12 cellular contexts compared by ENCODE assay signal in genomic region chr9:1938675-1939170, GRCh38.
DNase-seq lines count a peak whose midpoint lies in the region; ATAC-seq lines count a peak whose summit lies in the region.
"Had no signal": no experiment of that assay in that cellular context is flagged by ENCODE, and none has a peak within 500 bp of the region (broad histone marks: within the 10 kb centered on the region; RNA-seq: fewer than 3 reads in every experiment).

No MANE protein-coding gene starts in this region.

- intact Hi-C loops in posterior cingulate gyrus (cut with DNase I) = no loop called here

- DNase-seq in iPS-NIHi11 (ENCODE audit: low spot score) = no peak
- DNase-seq in DMS114 treated with DMSO at 0.1 percent for 48 hours (lab: John Stamatoyannopoulos, UW; ENCODE audit: unreplicated experiment) = no peak
- DNase-seq in NCI-H1417 (lab: John Stamatoyannopoulos, UW) = no peak
- no peak for DNase-seq in posterior cingulate gyrus
- DNase-seq: DND-41; heart left ventricle; left ventricle myocardium inferior; NK-92 treated with Interleukin-12 subunit alpha and Interleukin-12 subunit beta, amount 100 ng/mL, for 24 hours had no signal

- ATAC-seq in GM18502 (IDR thresholded peaks at IDR 0.05; ENCODE audit: poor library complexity, unreplicated experiment) (peak; percentile 81), GM21360 (IDR thresholded peaks at IDR 0.05; ENCODE audit: unreplicated experiment) (peak; percentile 70), HG02885 (IDR thresholded peaks at IDR 0.05; ENCODE audit: poor library complexity, unreplicated experiment) (peak; percentile 65), HG03571 (IDR thresholded peaks at IDR 0.05; ENCODE audit: unreplicated experiment) (peak; percentile 66)
- ATAC-seq: heart left ventricle had no signal
